ENCODE assay signal across 8 cellular contexts in the genomic region with DNA sequence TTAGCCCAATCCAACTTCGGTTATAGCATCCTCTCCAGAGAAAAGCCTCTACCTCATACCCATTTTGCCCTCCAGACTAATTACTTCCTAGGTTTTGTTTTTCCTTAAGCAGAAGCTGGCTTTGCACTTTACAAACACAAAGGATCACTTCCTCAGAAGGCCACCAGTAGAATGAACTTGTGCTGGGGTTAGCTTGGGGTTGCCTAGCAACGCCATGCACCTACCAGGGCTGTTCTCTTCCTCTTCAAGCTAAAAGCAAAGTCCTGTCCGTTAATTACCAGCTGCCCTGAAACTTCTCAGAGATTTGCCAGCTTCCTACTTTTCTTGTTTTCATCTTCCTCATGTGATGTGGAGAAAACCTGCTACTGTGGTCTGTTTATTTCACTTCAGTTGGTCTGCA.
DNase-seq lines count a peak whose midpoint lies in the region; ATAC-seq and TF ChIP-seq lines count a peak whose summit lies in the region.
"Had no signal": no experiment of that assay in that cellular context is flagged by ENCODE, and none has a peak within 500 bp of the region (broad histone marks: within the 10 kb centered on the region; RNA-seq: fewer than 3 reads in every experiment).

No MANE protein-coding gene starts in this region.

- no peak overlapping the region for H3K14ac ChIP-seq in neuronal stem cell (ENCODE audit: low read length)

- no peak overlapping the region for H4K91ac ChIP-seq in neuronal stem cell (ENCODE audit: low read depth, low read length, poor library complexity)

- WGBS in neuronal stem cell (ENCODE audit: extremely low coverage in 2 of 2, insufficient read length in 2 of 2, insufficient replicate concordance in 1 of 2), 2 donors: no CpG with 5 or more reads among the region's 3 CpGs

- peaks cover 20% of the 10 kb centered on the region for H3K4me1 Mint-ChIP-seq in nephron

- H3K4me3 ChIP-seq in NT2/D1 (ENCODE audit: insufficient read length, low read depth) (no peak overlapping the region), neuronal stem cell (ENCODE audit: low read length in 2 of 2) (no peak overlapping the region)

- H3K18ac ChIP-seq in neuronal stem cell (ENCODE audit: low read length): no peak overlapping the region

- H3K4ac ChIP-seq in neuronal stem cell (ENCODE audit: low read length): no peak overlapping the region

- H2BK15ac ChIP-seq in neuronal stem cell (ENCODE audit: low read length): no peak overlapping the region

- H2AFZ ChIP-seq in neuronal stem cell (ENCODE audit: low read length): no peak overlapping the region

- no peak overlapping the region for H2BK120ac ChIP-seq in neuronal stem cell (ENCODE audit: low read depth, low read length)

- no peak overlapping the region for H3K4me2 ChIP-seq in neuronal stem cell (ENCODE audit: insufficient read depth, low read length, poor library complexity, severe bottlenecking)

- H3K36me3 ChIP-seq in NT2/D1 (ENCODE audit: insufficient read depth, insufficient read length, low read length) (peaks cover 2% of the 10 kb centered on the region), neuronal stem cell (replicated peaks in 1 of 2; ENCODE audit: control insufficient read depth in 2 of 2, insufficient read depth in 2 of 2, low read length in 2 of 2) (no peaks in the 10 kb centered on the region)

- H3K9me3 ChIP-seq in NT2/D1 (ENCODE audit: insufficient read depth, low read length): no peaks in the 10 kb centered on the region
- no peaks in the 10 kb centered on the region for H3K9me3 ChIP-seq in neuronal stem cell (replicated peaks in 1 of 2; ENCODE audit: control insufficient read depth in 2 of 2, insufficient read depth in 1 of 2, low read depth in 1 of 2, low read length in 2 of 2)

- no peak overlapping the region for H2AK5ac ChIP-seq in neuronal stem cell (ENCODE audit: low read depth, low read length)

- TF ChIP-seq CTCF in nephron (IDR thresholded peaks at IDR 0.05; ENCODE audit: unreplicated experiment in 3 of 3): no peak

- no peak overlapping the region for H4K8ac ChIP-seq in neuronal stem cell (ENCODE audit: low read depth, low read length)

- H3K4me3 Mint-ChIP-seq in nephron: no peak overlapping the region
- H3K4me3 Mint-ChIP-seq: activated CD4-positive, alpha-beta memory T cell treated with anti-CD3 and anti-CD28 coated beads for 36 hours had no signal

- ATAC-seq in GM19351 (IDR thresholded peaks at IDR 0.05; ENCODE audit: unreplicated experiment): peak; percentile 98
- ATAC-seq in HG03469 (IDR thresholded peaks at IDR 0.05; ENCODE audit: unreplicated experiment): peak; percentile 98
- no peak for ATAC-seq in GM18870 (IDR thresholded peaks at IDR 0.05; ENCODE audit: unreplicated experiment)

- H3K79me1 ChIP-seq in neuronal stem cell (ENCODE audit: low read depth, low read length): no peaks in the 10 kb centered on the region

- no peak overlapping the region for H3K27ac ChIP-seq in neuronal stem cell (replicated peaks; ENCODE audit: low read length)

- H3K27ac Mint-ChIP-seq in nephron: peak overlapping the region in 2 of 3 experiments; percentile 34 to 73
- H3K27ac Mint-ChIP-seq: activated CD4-positive, alpha-beta memory T cell treated with anti-CD3 and anti-CD28 coated beads for 36 hours had no signal

- H3K27me3 Mint-ChIP-seq in nephron (ENCODE audit: low read depth): peaks cover 12% of the 10 kb centered on the region
- H3K27me3 Mint-ChIP-seq: activated CD4-positive, alpha-beta memory T cell treated with anti-CD3 and anti-CD28 coated beads for 36 hours had no signal

- no peaks in the 10 kb centered on the region for H3K36me3 Mint-ChIP-seq in nephron (ENCODE audit: low read depth)
- H3K36me3 Mint-ChIP-seq: activated CD4-positive, alpha-beta memory T cell treated with anti-CD3 and anti-CD28 coated beads for 36 hours had no signal

- H3K9ac ChIP-seq in NT2/D1 (ENCODE audit: insufficient read length, low read depth): no peak overlapping the region
- no peak overlapping the region for H3K9ac ChIP-seq in neuronal stem cell (ENCODE audit: low read depth, low read length, poor library complexity)

- H2BK12ac ChIP-seq in neuronal stem cell (ENCODE audit: low read length): no peak overlapping the region

- H3K27me3 ChIP-seq in NT2/D1 (ENCODE audit: insufficient read depth, insufficient read length) (peaks cover 5% of the 10 kb centered on the region), neuronal stem cell (ENCODE audit: control insufficient read depth in 3 of 3, insufficient read depth in 3 of 3, low read depth in 1 of 3, low read length in 3 of 3) (no peaks in the 10 kb centered on the region)

- no peak overlapping the region for H3K23ac ChIP-seq in neuronal stem cell (ENCODE audit: low read depth, low read length, poor library complexity)

- DNase-seq in NT2/D1 (ENCODE audit: low read depth, low spot score): peak; percentile 74
- no peak for DNase-seq in neuronal stem cell (ENCODE audit: low spot score)
- no peak for DNase-seq in NCI-H1048 (lab: John Stamatoyannopoulos, UW)
- DNase-seq: activated CD4-positive, alpha-beta memory T cell treated with anti-CD3 and anti-CD28 coated beads for 36 hours had no signal

- H2BK5ac ChIP-seq in neuronal stem cell (ENCODE audit: low read length): no peak overlapping the region

- H3K4me1 ChIP-seq in NT2/D1 (ENCODE audit: insufficient read depth, insufficient read length) (no peaks in the 10 kb centered on the region), neuronal stem cell (ENCODE audit: control insufficient read depth in 2 of 2, insufficient read depth in 1 of 2, low read depth in 1 of 2, low read length in 2 of 2) (peaks cover 10 to 22% of the 10 kb centered on the region in 2 donors)

- H3K9me3 Mint-ChIP-seq in nephron: no peaks in the 10 kb centered on the region
- H3K9me3 Mint-ChIP-seq: activated CD4-positive, alpha-beta memory T cell treated with anti-CD3 and anti-CD28 coated beads for 36 hours had no signal
